ENCODE assay signal across 20 cellular contexts in genomic region chr5:32095261-32095671, GRCh38.
A peak's percentile ranks its signal among the peaks of the same experiment; 100 is the strongest.
DNase-seq lines count a peak whose midpoint lies in the region; ATAC-seq and TF ChIP-seq lines count a peak whose summit lies in the region.
"Had no signal": no experiment of that assay in that cellular context is flagged by ENCODE, and none has a peak within 500 bp of the region (broad histone marks: within the 10 kb centered on the region; RNA-seq: fewer than 3 reads in every experiment).

No MANE protein-coding gene starts in this region.

- no peak overlapping the region for H3K18ac ChIP-seq in H9 (ENCODE audit: insufficient read length, low read depth, low read length)

- H3K4me1 Mint-ChIP-seq in H9 = peaks cover 11 to 12% of the 10 kb centered on the region in 2 experiments
- H3K4me1 Mint-ChIP-seq in stimulated activated effector memory CD8-positive, alpha-beta T cell treated with anti-CD3 and anti-CD28 coated beads, Interleukin-12 subunit alpha, Interleukin-12 subunit beta, amount 100 ng/mL, for 72 hours = no peaks in the 10 kb centered on the region

- H2AK5ac ChIP-seq in H9 (ENCODE audit: insufficient read length, low read length) = no peak overlapping the region

- no peak overlapping the region for H4K91ac ChIP-seq in H9 (ENCODE audit: insufficient read length, low read depth, low read length)

- no peak overlapping the region for H4K5ac ChIP-seq in H9 (ENCODE audit: insufficient read length, low read depth, low read length)

- H2BK5ac ChIP-seq in H9 (ENCODE audit: insufficient read length, low read length) = no peak overlapping the region

- H2BK20ac ChIP-seq in H9 (ENCODE audit: low read depth, low read length, poor library complexity, severe bottlenecking) = no peak overlapping the region

- in situ Hi-C loops in astrocyte of the spinal cord (cut with HindIII; ENCODE audit: low sequenced_read_pairs) = no loop called here

- no peak overlapping the region for H3K4me2 ChIP-seq in H9 (ENCODE audit: insufficient read depth, insufficient read length, low read length)

- H3K4me1 ChIP-seq in H9 (ENCODE audit: insufficient read depth, low read length) (no peaks in the 10 kb centered on the region), right cardiac atrium (ENCODE audit: control insufficient read depth, insufficient read depth, low read length) (peaks cover 9% of the 10 kb centered on the region), body of pancreas (no peaks in the 10 kb centered on the region)

- H3K27me3 ChIP-seq in H9 (ENCODE audit: insufficient read depth, low read length) = no peaks in the 10 kb centered on the region
- no peaks in the 10 kb centered on the region for H3K27me3 ChIP-seq in right cardiac atrium (ENCODE audit: control insufficient read depth, insufficient read depth)
- no peaks in the 10 kb centered on the region for H3K27me3 ChIP-seq in body of pancreas
- H3K27me3 ChIP-seq: dorsolateral prefrontal cortex, esophagus squamous epithelium had no signal

- H3K9me3 Mint-ChIP-seq in H9 = no peaks in the 10 kb centered on the region
- no peaks in the 10 kb centered on the region for H3K9me3 Mint-ChIP-seq in stimulated activated effector memory CD8-positive, alpha-beta T cell treated with anti-CD3 and anti-CD28 coated beads, Interleukin-12 subunit alpha, Interleukin-12 subunit beta, amount 100 ng/mL, for 72 hours
- H3K9me3 Mint-ChIP-seq: brain had no signal

- no peak overlapping the region for H3K4me3 Mint-ChIP-seq in H9
- no peak overlapping the region for H3K4me3 Mint-ChIP-seq in stimulated activated effector memory CD8-positive, alpha-beta T cell treated with anti-CD3 and anti-CD28 coated beads, Interleukin-12 subunit alpha, Interleukin-12 subunit beta, amount 100 ng/mL, for 72 hours
- H3K4me3 Mint-ChIP-seq: activated CD8-positive, alpha-beta T cell treated with anti-CD3 and anti-CD28 coated beads, Interleukin-2, amount 10 ng/mL, durations not matched to agents 7 days and 5 days; brain had no signal

- no peak overlapping the region for H3K4me3 ChIP-seq in astrocyte of the spinal cord (ENCODE audit: low read depth, low read length)
- no peak overlapping the region for H3K4me3 ChIP-seq in right cardiac atrium (ENCODE audit: low read length)
- H3K4me3 ChIP-seq in body of pancreas = no peak overlapping the region
- H3K4me3 ChIP-seq: dorsolateral prefrontal cortex, esophagus squamous epithelium had no signal

- intact Hi-C loops in right cardiac atrium (cut with DNase I) (loop anchor here in 2 of 4 donors (5.0 to 10.0 kb wide), 2 partner anchors 268 to 510 kb away; no protein-coding TSS in a partner anchor), body of pancreas (cut with DNase I) (no loop called here)

- H2AFZ ChIP-seq in H9 (ENCODE audit: low read length) = no peak overlapping the region

- H3K4ac ChIP-seq in H9 (ENCODE audit: low read depth, low read length) = no peak overlapping the region

- H3T11ph ChIP-seq in H9 (ENCODE audit: low read length) = no peak overlapping the region

- H3K23me2 ChIP-seq in H9 (ENCODE audit: insufficient read length, low read depth, low read length, poor library complexity, severe bottlenecking) = no peaks in the 10 kb centered on the region

- H3K27me3 Mint-ChIP-seq in H9 (ENCODE audit: low read depth) = no peaks in the 10 kb centered on the region
- H3K27me3 Mint-ChIP-seq: brain had no signal

- no peak overlapping the region for H3K14ac ChIP-seq in H9 (ENCODE audit: insufficient read depth, low read length)

- no peak for TF ChIP-seq POLR2A in body of pancreas (IDR thresholded peaks at IDR 0.05)

- H3K27ac Mint-ChIP-seq in H9 = peak overlapping the region; percentile 55 to 63 (median 57); a peak in 3 of 7 replicates
- peak overlapping the region; percentile 56 for H3K27ac Mint-ChIP-seq in stimulated activated effector memory CD8-positive, alpha-beta T cell treated with anti-CD3 and anti-CD28 coated beads, Interleukin-12 subunit alpha, Interleukin-12 subunit beta, amount 100 ng/mL, for 72 hours
- H3K27ac Mint-ChIP-seq: activated CD8-positive, alpha-beta T cell treated with anti-CD3 and anti-CD28 coated beads, Interleukin-2, amount 10 ng/mL, durations not matched to agents 7 days and 5 days had no signal

- no peaks in the 10 kb centered on the region for H3K9me3 ChIP-seq in H9 (ENCODE audit: control insufficient read depth, low read depth, low read length)
- H3K9me3 ChIP-seq in right cardiac atrium (ENCODE audit: control insufficient read depth, low read length) = peaks cover 4% of the 10 kb centered on the region
- H3K9me3 ChIP-seq in body of pancreas = no peaks in the 10 kb centered on the region
- H3K9me3 ChIP-seq: esophagus squamous epithelium had no signal

- H2BK12ac ChIP-seq in H9 (ENCODE audit: insufficient read length, low read depth, low read length) = no peak overlapping the region

- DNase-seq in H9 (no peak), astrocyte of the spinal cord (ENCODE audit: low read depth, low spot score) (peak; percentile 34), right cardiac atrium (no peak), NOMO-1 (lab: John Stamatoyannopoulos, UW; ENCODE audit: unreplicated experiment in 2 of 2) (no peak), body of pancreas (no peak)
- DNase-seq in stimulated activated effector memory CD8-positive, alpha-beta T cell treated with anti-CD3 and anti-CD28 coated beads, Interleukin-12 subunit alpha, Interleukin-12 subunit beta, amount 100 ng/mL, for 72 hours (ENCODE audit: low spot score in 2 of 2) = no peak
- DNase-seq: activated CD8-positive, alpha-beta T cell treated with anti-CD3 and anti-CD28 coated beads, Interleukin-2, amount 10 ng/mL, durations not matched to agents 7 days and 5 days; activated effector memory CD4-positive, alpha-beta T cell treated with anti-CD3 and anti-CD28 coated beads, Interleukin-2, amount 50 U/mL, for 16 hours; Calu3; dorsolateral prefrontal cortex; esophagus squamous epithelium; GOT3; islet precursor cell; MV-4-11; NCI-H2029; NCI-H510A treated with DMSO at 0.1 percent for 48 hours; SHP77 treated with DMSO at 0.1 percent for 48 hours had no signal

- no peak overlapping the region for H3K9ac ChIP-seq in H9 (ENCODE audit: extremely low read depth, insufficient read length, low read length)

- no peak overlapping the region for H4K8ac ChIP-seq in H9 (replicated peaks; ENCODE audit: insufficient read length, low read depth, low read length)

- no peak overlapping the region for H2BK15ac ChIP-seq in H9 (ENCODE audit: low read depth, low read length)

- no peak overlapping the region for H3K27ac ChIP-seq in H9 (ENCODE audit: insufficient read length, low read depth, low read length)
- H3K27ac ChIP-seq in right cardiac atrium (ENCODE audit: low read length) = peak overlapping the region; percentile 16
- no peak overlapping the region for H3K27ac ChIP-seq in body of pancreas
- H3K27ac ChIP-seq: esophagus squamous epithelium had no signal

- H3K36me3 Mint-ChIP-seq in H9 (ENCODE audit: insufficient read depth in 1 of 3, low read depth in 3 of 3) = peaks cover 0 to 62% (median 8%) of the 10 kb centered on the region in 3 experiments; a peak in 6 of 7 replicates
- H3K36me3 Mint-ChIP-seq in stimulated activated effector memory CD8-positive, alpha-beta T cell treated with anti-CD3 and anti-CD28 coated beads, Interleukin-12 subunit alpha, Interleukin-12 subunit beta, amount 100 ng/mL, for 72 hours = peaks cover 29% of the 10 kb centered on the region

- no peaks in the 10 kb centered on the region for H3K79me2 ChIP-seq in H9 (ENCODE audit: insufficient read depth, low read length)

- H3K56ac ChIP-seq in H9 (ENCODE audit: insufficient read length, low read depth, low read length) = no peak overlapping the region

- WGBS in H9 (ENCODE audit: extremely low coverage, insufficient read length, low lambda C conversion rate) = no CpG with 5 or more reads among the region's 7 CpGs
- WGBS in right cardiac atrium = 43% methylated on average over 7 of the region's 7 CpGs
- 63 to 64% methylated on average over 7 of the region's 7 CpGs for WGBS in body of pancreas, 2 donors

- H3K79me1 ChIP-seq in H9 (ENCODE audit: insufficient read depth, low read depth, low read length, poor library complexity, severe bottlenecking) = no peaks in the 10 kb centered on the region

- no peaks in the 10 kb centered on the region for H4K20me1 ChIP-seq in H9 (ENCODE audit: control insufficient read depth, insufficient read depth, insufficient read length)

- H2BK120ac ChIP-seq in H9 (ENCODE audit: low read depth, low read length, poor library complexity, severe bottlenecking) = no peak overlapping the region

- H3K36me3 ChIP-seq in body of pancreas (replicated peaks in 1 of 2; ENCODE audit: insufficient read depth in 1 of 2, low read depth in 2 of 2) = peaks cover 6 to 7% of the 10 kb centered on the region in 2 donors

- no peak overlapping the region for H3K23ac ChIP-seq in H9 (ENCODE audit: insufficient read length, low read depth, low read length)

- ATAC-seq in right cardiac atrium (no peak), HG03175 (IDR thresholded peaks at IDR 0.05; ENCODE audit: unreplicated experiment) (no peak), GM18519 (IDR thresholded peaks at IDR 0.05; ENCODE audit: low FRiP score, unreplicated experiment) (no peak), body of pancreas (no peak)
- ATAC-seq in stimulated activated effector memory CD8-positive, alpha-beta T cell treated with anti-CD3 and anti-CD28 coated beads, Interleukin-12 subunit alpha, Interleukin-12 subunit beta, amount 100 ng/mL, for 72 hours = no peak
- ATAC-seq: activated CD8-positive, alpha-beta T cell treated with anti-CD3 and anti-CD28 coated beads, Interleukin-2, amount 10 ng/mL, durations not matched to agents 7 days and 5 days had no signal

- TF ChIP-seq CTCF in H9 (conservative IDR thresholded peaks at IDR 0.05) (no peak), astrocyte of the spinal cord (IDR thresholded peaks at IDR 0.05; ENCODE audit: low read depth, low read length) (no peak), body of pancreas (IDR thresholded peaks at IDR 0.05) (no peak)
